In the genomic region with DNA sequence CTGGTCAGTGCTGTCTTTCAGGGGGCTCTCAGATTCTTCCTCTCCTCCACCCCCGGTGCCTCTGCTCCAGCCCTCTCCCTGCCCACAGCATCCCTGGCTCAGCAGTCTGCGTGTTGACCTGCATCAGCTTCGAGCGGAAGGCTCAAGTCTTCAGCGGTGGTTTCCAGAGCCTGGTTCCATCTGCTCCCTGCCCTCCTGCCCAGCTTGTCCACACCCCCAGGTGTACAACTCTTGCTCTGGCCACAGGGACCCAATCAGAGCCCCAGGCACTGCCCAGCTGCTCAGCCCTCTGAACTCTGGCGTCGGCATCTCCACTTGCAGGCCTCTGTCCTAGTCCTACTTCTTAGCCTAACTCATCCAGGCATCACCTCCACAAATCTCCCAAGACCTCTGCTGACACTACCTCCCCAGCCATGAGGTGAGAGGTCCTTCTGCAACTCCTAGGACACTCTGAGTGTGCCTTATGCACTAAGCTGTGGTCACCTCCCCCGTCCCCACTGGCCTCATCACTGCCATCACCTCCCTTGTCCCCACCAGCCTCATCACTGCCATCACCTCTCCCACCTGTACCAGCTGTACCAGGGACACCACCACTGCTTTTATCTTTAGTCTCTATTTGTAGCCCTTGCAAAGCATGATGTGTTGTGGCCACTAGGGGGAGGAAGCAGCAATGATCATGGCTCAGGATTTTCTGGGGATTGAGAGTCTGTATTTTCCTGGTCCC, we compare ENCODE assay signal across 8 cellular contexts.
DNase-seq lines count a peak whose midpoint lies in the region; ATAC-seq, FAIRE-seq and TF ChIP-seq lines count a peak whose summit lies in the region.

No MANE protein-coding gene starts in this region.

- no peaks in the 10 kb centered on the region for H3K27me3 ChIP-seq in parathyroid adenoma (ENCODE audit: control insufficient read depth, insufficient read depth, low read length)

- ATAC-seq in GM19468 (IDR thresholded peaks at IDR 0.05; ENCODE audit: extremely low read depth, unreplicated experiment) (peak; percentile 46), GM19452 (IDR thresholded peaks at IDR 0.05; ENCODE audit: unreplicated experiment) (no peak), HG03045 (IDR thresholded peaks at IDR 0.05; ENCODE audit: unreplicated experiment) (no peak)

- no peak overlapping the region for H3K27ac Mint-ChIP-seq in CD14-positive monocyte

- H3K36me3 Mint-ChIP-seq in CD14-positive monocyte, result no peaks in the 10 kb centered on the region

- H3K4me3 Mint-ChIP-seq in CD14-positive monocyte, result no peak overlapping the region

- no peak for FAIRE-seq in frontal cortex (lab: Jason Lieb, UNC)

- TF ChIP-seq CTCF in CD14-positive monocyte (IDR thresholded peaks at IDR 0.05), result peak; percentile 63
- TF ChIP-seq CTCF in parathyroid adenoma (IDR thresholded peaks at IDR 0.05), result peak; percentile 94

- no peaks in the 10 kb centered on the region for H3K79me2 ChIP-seq in parathyroid adenoma

- peaks cover 0 to 2% (median 0%) of the 10 kb centered on the region in 7 donors for H3K9me3 Mint-ChIP-seq in CD14-positive monocyte

- no peak overlapping the region for H3K9ac ChIP-seq in parathyroid adenoma

- H3K4me1 Mint-ChIP-seq in CD14-positive monocyte, result no peaks in the 10 kb centered on the region

- H3K9me3 ChIP-seq in parathyroid adenoma (ENCODE audit: control insufficient read depth, low read length), result no peaks in the 10 kb centered on the region

- intact Hi-C loops in CD14-positive monocyte (cut with micrococcal nuclease), result loop anchor here in 1 of 2 donors (10.0 kb wide), 1 partner anchor 577 kb away; no protein-coding TSS in a partner anchor

- H2AFZ ChIP-seq in parathyroid adenoma, result no peak overlapping the region

- H3K36me3 ChIP-seq in parathyroid adenoma (ENCODE audit: control insufficient read depth, insufficient read depth, low read length), result no peaks in the 10 kb centered on the region

- H3K4me2 ChIP-seq in parathyroid adenoma (ENCODE audit: low read length), result no peak overlapping the region

- peak overlapping the region; percentile 9 for H3K4me3 ChIP-seq in parathyroid adenoma (ENCODE audit: low read depth, low read length)

- peak; percentile 37 for DNase-seq in CD14-positive monocyte (ENCODE audit: low spot score)
- peak; percentile 46 for DNase-seq in NCI-H460 (ENCODE audit: extremely low read depth, low read depth)
- DNase-seq in activated T-cell treated with anti-CD3 and anti-CD28 coated beads for 4 hours, result peak; percentile 13
- peak; percentile 43 to 72 for DNase-seq in frontal cortex (ENCODE audit: low spot score in 2 of 2)

- H3K27me3 Mint-ChIP-seq in CD14-positive monocyte (ENCODE audit: low read depth in 3 of 3), result peaks cover 0 to 3% (median 1%) of the 10 kb centered on the region in 3 donors

- H3K4me1 ChIP-seq in parathyroid adenoma, result peaks cover 12% of the 10 kb centered on the region

- H3K27ac ChIP-seq in parathyroid adenoma, result no peak overlapping the region
